ENCODE assay signal across 1 cellular context in the genomic region with DNA sequence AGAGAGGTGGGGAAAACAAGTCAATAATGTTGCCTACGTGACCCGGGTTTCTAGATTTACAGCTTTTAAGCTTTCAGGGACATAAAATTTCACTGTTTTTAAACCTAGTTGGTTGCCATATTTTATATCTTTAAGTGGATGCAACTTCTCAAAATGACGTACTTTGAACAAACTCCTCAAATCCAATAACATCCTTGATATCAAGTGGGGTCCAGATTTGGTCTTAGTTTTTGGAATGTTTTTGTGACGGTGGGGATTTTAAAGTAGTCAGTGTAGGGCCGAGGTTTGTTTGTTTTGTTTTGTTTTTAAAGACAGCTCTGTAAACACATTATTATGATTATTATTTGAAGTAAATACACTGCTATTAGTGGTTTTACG.
TF ChIP-seq lines count a peak whose summit lies in the region.

No MANE protein-coding gene starts in this region.

TF ChIP-seq in HepG2, 621 proteins besides CTCF, POLR2A, EP300 and RAD21:
- TF ChIP-seq KDM5A (IDR thresholded peaks at IDR 0.05; ENCODE audit: borderline replicate concordance, low read length) (0 out of 2 replicates have a peak, but pooled peaks have one; percentile 3), ZNF343 (CRISPR knock-in tag; IDR thresholded peaks at IDR 0.05) (no peak), PCBP2 (optimal IDR thresholded peaks at IDR 0.05; ENCODE audit: low read depth, low read length, poor library complexity, severe bottlenecking) (no peak)
